ENCODE assay signal across 9 cellular contexts in the genomic region with DNA sequence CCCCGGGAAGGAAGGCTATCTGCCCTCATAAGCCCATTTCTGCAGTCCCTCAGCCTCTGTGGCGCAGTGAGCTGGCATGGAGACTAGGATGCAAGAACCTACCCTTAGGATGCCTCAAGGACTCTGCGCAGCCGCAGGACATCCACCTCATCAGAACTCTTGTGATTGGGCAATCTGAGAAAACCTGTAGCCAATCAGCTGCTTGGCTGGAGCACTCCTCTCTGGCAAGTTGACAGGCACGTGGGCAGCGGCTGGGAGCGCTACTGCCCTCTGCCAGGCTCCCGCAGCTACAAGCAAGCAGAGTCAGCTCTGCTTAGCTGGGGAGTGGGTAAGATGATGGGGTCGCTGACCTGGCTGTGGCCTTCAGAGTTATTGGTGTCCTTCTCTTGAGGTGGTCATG. TPM values are rescaled to one million over a fixed set of nuclear protein-coding genes. Genes with fewer than 3 reads are reported as not detected.
DNase-seq lines count a peak whose midpoint lies in the region; ATAC-seq and TF ChIP-seq lines count a peak whose summit lies in the region.
"Had no signal": no experiment of that assay in that cellular context is flagged by ENCODE, and none has a peak within 500 bp of the region (broad histone marks: within the 10 kb centered on the region; RNA-seq: fewer than 3 reads in every experiment).

No MANE protein-coding gene starts in this region.

- no peak overlapping the region for H3K27ac Mint-ChIP-seq in mesothelial cell of epicardium

- DNase-seq in EL (peak; percentile 68), NCI-H1417 (lab: John Stamatoyannopoulos, UW) (peak; percentile 48 to 87 (median 64)), SKM-1 treated with dmso at 0.1 percent for 144 hours (lab: John Stamatoyannopoulos, UW; ENCODE audit: unreplicated experiment) (peak; percentile 59), left colon (peak; percentile 77 to 87), mesothelial cell of epicardium (ENCODE audit: low spot score in 2 of 2, unreplicated experiment in 2 of 2) (no peak)
- DNase-seq in stimulated activated CD8-positive, alpha-beta memory T cell treated with anti-CD3 and anti-CD28 coated beads, Interleukin-4, amount 100 ng/mL, for 48 hours, result peak; percentile 71

- H3K4me1 Mint-ChIP-seq in mesothelial cell of epicardium, result peaks cover 10% of the 10 kb centered on the region

- H3K36me3 Mint-ChIP-seq in mesothelial cell of epicardium, result peaks cover 3% of the 10 kb centered on the region

- ATAC-seq in left colon, result peak; percentile 46
- ATAC-seq in HG02678 (IDR thresholded peaks at IDR 0.05; ENCODE audit: unreplicated experiment), result no peak

- no peaks in the 10 kb centered on the region for H3K9me3 Mint-ChIP-seq in mesothelial cell of epicardium

- TF ChIP-seq CTCF in mesothelial cell of epicardium (IDR thresholded peaks at IDR 0.05; ENCODE audit: unreplicated experiment), result no peak

- H3K27ac ChIP-seq in cingulate gyrus (ENCODE audit: low read depth, low read length), result peak overlapping the region; percentile 57
- H3K27ac ChIP-seq: neutrophil had no signal

- H3K4me3 Mint-ChIP-seq in mesothelial cell of epicardium, result no peak overlapping the region

- intact Hi-C loops in left colon (cut with DNase I, micrococcal nuclease), result no loop called here

- H3K27me3 Mint-ChIP-seq in mesothelial cell of epicardium (ENCODE audit: low read depth), result no peaks in the 10 kb centered on the region

RNA-seq across cellular contexts. Expression of a gene that starts 1.5 kb away (rescaled TPM):
- 10 to 100 TPM; 52.8 to 64.5 TPM for total RNA-seq in left colon
- total RNA-seq in mesothelial cell of epicardium, result 32.1 to 34.4 TPM (median 32.2 TPM) in 3 replicates

RNA-seq across cellular contexts. Expression of a gene that starts 8.2 kb away (rescaled TPM):
- 100 to 1,000 TPM in 1 of 2 donors, 1 to 10 TPM in 1; 6.9 to 254 TPM for total RNA-seq in left colon
- total RNA-seq in mesothelial cell of epicardium, result 27.7 to 30.1 TPM (median 29.6 TPM) in 3 replicates

RNA-seq across cellular contexts. Expression of a gene that starts 24.8 kb away (rescaled TPM):
- total RNA-seq in left colon (10 to 100 TPM in 1 of 2 donors, 1 to 10 TPM in 1; 7.5 to 10.4 TPM), mesothelial cell of epicardium (13.9 to 16.5 TPM (median 15.4 TPM) in 3 replicates)

RNA-seq across cellular contexts. Expression of a gene that starts 28.6 kb away (rescaled TPM):
- 10 to 100 TPM; 34.6 to 39.0 TPM for total RNA-seq in left colon
- 41.3 to 47.1 TPM (median 46.0 TPM) in 3 replicates for total RNA-seq in mesothelial cell of epicardium

RNA-seq across cellular contexts. Expression of a gene that starts 47.0 kb away (rescaled TPM):
- total RNA-seq in left colon (10 to 100 TPM; 22.6 to 26.8 TPM), mesothelial cell of epicardium (3.9 to 4.2 TPM (median 3.9 TPM) in 3 replicates)

Comparison
In these comparisons a context has a peak if more than half of its experiments do, and no peak if none do; other contexts are left out.
1. DNase-seq: peak in EL (single experiment), NCI-H1417 (3 of 3), SKM-1 treated with dmso at 0.1 percent for 144 hours (single experiment), left colon (2 of 2) and stimulated activated CD8-positive, alpha-beta memory T cell treated with anti-CD3 and anti-CD28 coated beads, Interleukin-4, amount 100 ng/mL, for 48 hours (single experiment); none in mesothelial cell of epicardium (0 of 2).